In genomic region chr6:5280926-5281325, GRCh38 we compare ENCODE assay signal across 22 cellular contexts.
"Had no signal": no experiment of that assay in that cellular context is flagged by ENCODE, and none has a peak within 500 bp of the region (broad histone marks: within the 10 kb centered on the region; RNA-seq: fewer than 3 reads in every experiment).

No MANE protein-coding gene starts in this region.

- DNase-seq: activated B cell treated with CpG ODN at 0.5 μM for 24 hours; central memory CD4-positive, alpha-beta T cell; dermis blood vessel endothelial cell; effector CD8-positive, alpha-beta T cell; erythroblast; foreskin fibroblast; heart right ventricle; islet precursor cell; left colon; nucleus accumbens; right lobe of liver; stimulated activated CD4-positive, alpha-beta T cell treated with anti-CD3 and anti-CD28 coated beads, Interleukin-2, amount 100 ng/mL, for 24 hours; stimulated activated naive B cell treated with anti-CD40 and anti-IgM and Interleukin-4, amounts not matched to agents 10 μg/mL and 1 μg/mL and 100 μg/mL, for 72 hours; T-cell; T1000 had no signal

- H3K4me3 ChIP-seq: heart right ventricle, right lobe of liver, skin epidermis, thoracic aorta, vagina had no signal

- H3K9me3 ChIP-seq: heart right ventricle, right lobe of liver, thoracic aorta, vagina had no signal

- H3K27ac ChIP-seq: heart right ventricle, parathyroid adenoma, right lobe of liver, thoracic aorta, vagina had no signal

- H3K27me3 ChIP-seq: heart right ventricle, right lobe of liver, vagina had no signal

- H3K4me3 Mint-ChIP-seq: activated naive CD4-positive, alpha-beta T cell treated with anti-CD3 and anti-CD28 coated beads, Interleukin-2, amount 50 U/mL, for 24 hours; memory B cell; T-cell; type B pancreatic cell had no signal

- H3K9me3 Mint-ChIP-seq: activated B cell treated with CpG ODN at 0.5 μM for 24 hours; activated naive CD4-positive, alpha-beta T cell treated with anti-CD3 and anti-CD28 coated beads, Interleukin-2, amount 50 U/mL, for 24 hours; memory B cell; T-cell; type B pancreatic cell had no signal

- H3K36me3 ChIP-seq: heart right ventricle, right lobe of liver, thoracic aorta, vagina had no signal

- H3K27ac Mint-ChIP-seq: activated naive CD4-positive, alpha-beta T cell treated with anti-CD3 and anti-CD28 coated beads, Interleukin-2, amount 50 U/mL, for 24 hours; memory B cell; type B pancreatic cell had no signal

- H3K27me3 Mint-ChIP-seq: activated B cell treated with CpG ODN at 0.5 μM for 24 hours; activated naive CD4-positive, alpha-beta T cell treated with anti-CD3 and anti-CD28 coated beads, Interleukin-2, amount 50 U/mL, for 24 hours; memory B cell; stimulated activated naive B cell treated with anti-CD40 and anti-IgM and Interleukin-4, amounts not matched to agents 10 μg/mL and 1 μg/mL and 100 μg/mL, for 72 hours; T-cell; type B pancreatic cell had no signal

- H3K4me1 ChIP-seq: right lobe of liver, vagina had no signal

- ATAC-seq: heart right ventricle, left colon, right lobe of liver, T-cell had no signal
